1 cellular context compared by ENCODE assay signal in the genomic region with DNA sequence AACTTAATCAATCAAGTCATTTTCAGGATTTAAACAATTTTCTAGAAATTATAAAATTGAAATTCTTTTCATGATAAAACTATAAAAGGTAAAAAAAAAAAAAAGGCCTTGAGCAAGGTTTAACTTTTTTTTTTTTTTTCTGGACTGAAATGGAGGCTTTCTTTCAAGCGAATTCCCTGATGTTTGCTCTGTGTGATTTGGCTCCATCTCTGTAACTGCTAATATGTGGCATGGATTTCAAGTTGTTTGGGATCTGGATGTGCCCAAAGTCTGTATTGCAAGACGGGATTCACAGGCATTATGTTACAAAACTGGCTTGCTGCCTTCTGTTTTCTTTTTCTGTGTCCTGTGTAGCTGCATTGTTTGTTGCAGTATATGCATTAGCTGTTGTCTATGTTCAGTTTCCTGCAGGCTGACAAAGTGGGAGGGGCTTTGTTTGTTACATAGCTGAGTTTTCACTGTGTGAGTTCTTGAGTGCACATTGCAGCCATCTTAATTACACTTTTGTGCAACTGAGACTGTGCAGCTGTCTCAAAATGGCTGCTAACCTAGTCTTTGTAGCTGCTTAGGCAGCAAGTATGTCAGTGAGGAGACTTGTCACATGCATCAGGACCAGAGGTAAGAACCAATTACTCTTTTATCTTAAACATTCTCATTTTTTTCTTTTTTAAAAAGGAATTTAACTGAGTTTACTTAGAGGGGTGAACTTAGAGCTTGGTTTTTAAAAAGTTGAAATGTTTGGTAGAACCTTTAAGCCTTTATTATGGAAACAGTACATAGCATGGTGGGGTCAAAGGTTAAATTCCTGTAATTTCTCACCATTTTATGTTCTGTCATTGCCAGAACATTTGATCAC.
TF ChIP-seq lines count a peak whose summit lies in the region.

No MANE protein-coding gene starts in this region.

TF ChIP-seq in HepG2, 621 proteins besides CTCF, POLR2A, EP300 and RAD21 (continued from another document and continues in another):
- TF ChIP-seq, protein P1, sequence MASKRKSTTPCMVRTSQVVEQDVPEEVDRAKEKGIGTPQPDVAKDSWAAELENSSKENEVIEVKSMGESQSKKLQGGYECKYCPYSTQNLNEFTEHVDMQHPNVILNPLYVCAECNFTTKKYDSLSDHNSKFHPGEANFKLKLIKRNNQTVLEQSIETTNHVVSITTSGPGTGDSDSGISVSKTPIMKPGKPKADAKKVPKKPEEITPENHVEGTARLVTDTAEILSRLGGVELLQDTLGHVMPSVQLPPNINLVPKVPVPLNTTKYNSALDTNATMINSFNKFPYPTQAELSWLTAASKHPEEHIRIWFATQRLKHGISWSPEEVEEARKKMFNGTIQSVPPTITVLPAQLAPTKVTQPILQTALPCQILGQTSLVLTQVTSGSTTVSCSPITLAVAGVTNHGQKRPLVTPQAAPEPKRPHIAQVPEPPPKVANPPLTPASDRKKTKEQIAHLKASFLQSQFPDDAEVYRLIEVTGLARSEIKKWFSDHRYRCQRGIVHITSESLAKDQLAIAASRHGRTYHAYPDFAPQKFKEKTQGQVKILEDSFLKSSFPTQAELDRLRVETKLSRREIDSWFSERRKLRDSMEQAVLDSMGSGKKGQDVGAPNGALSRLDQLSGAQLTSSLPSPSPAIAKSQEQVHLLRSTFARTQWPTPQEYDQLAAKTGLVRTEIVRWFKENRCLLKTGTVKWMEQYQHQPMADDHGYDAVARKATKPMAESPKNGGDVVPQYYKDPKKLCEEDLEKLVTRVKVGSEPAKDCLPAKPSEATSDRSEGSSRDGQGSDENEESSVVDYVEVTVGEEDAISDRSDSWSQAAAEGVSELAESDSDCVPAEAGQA (IDR thresholded peaks at IDR 0.05; ENCODE audit: low read depth): 0 out of 2 replicates have a peak, but pooled peaks have one; percentile 45
- TF ChIP-seq, protein P1 (CRISPR knock-in tag; IDR thresholded peaks at IDR 0.05; ENCODE audit: borderline replicate concordance): no peak
- TF ChIP-seq, protein P2, sequence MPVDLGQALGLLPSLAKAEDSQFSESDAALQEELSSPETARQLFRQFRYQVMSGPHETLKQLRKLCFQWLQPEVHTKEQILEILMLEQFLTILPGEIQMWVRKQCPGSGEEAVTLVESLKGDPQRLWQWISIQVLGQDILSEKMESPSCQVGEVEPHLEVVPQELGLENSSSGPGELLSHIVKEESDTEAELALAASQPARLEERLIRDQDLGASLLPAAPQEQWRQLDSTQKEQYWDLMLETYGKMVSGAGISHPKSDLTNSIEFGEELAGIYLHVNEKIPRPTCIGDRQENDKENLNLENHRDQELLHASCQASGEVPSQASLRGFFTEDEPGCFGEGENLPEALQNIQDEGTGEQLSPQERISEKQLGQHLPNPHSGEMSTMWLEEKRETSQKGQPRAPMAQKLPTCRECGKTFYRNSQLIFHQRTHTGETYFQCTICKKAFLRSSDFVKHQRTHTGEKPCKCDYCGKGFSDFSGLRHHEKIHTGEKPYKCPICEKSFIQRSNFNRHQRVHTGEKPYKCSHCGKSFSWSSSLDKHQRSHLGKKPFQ (CRISPR knock-in tag; IDR thresholded peaks at IDR 0.05; ENCODE audit: insufficient replicate concordance): peak; percentile 50
- 0 out of 2 replicates have a peak, but pooled peaks have one; percentile 47 for TF ChIP-seq ZNF264 (CRISPR knock-in tag; IDR thresholded peaks at IDR 0.05)
- 0 out of 2 replicates have a peak, but pooled peaks have one; percentile 18 for TF ChIP-seq PITX1 (CRISPR knock-in tag; IDR thresholded peaks at IDR 0.05)
- 0 out of 2 replicates have a peak, but pooled peaks have one; percentile 52 for TF ChIP-seq ZNF670 (CRISPR knock-in tag; IDR thresholded peaks at IDR 0.05; ENCODE audit: borderline replicate concordance)
- no peak for TF ChIP-seq ZSCAN21 (CRISPR knock-in tag; IDR thresholded peaks at IDR 0.05; ENCODE audit: borderline replicate concordance)
- no peak for TF ChIP-seq ZNF775 (CRISPR knock-in tag; IDR thresholded peaks at IDR 0.05; ENCODE audit: borderline replicate concordance)
- no peak for TF ChIP-seq CENPT (CRISPR knock-in tag; IDR thresholded peaks at IDR 0.05; ENCODE audit: low read depth)
- TF ChIP-seq NR2F2 (IDR thresholded peaks at IDR 0.05; ENCODE audit: borderline replicate concordance, low read depth): 0 out of 2 replicates have a peak, but pooled peaks have one; percentile 34
- peak; percentile 91 for TF ChIP-seq HOXA3 (CRISPR knock-in tag; IDR thresholded peaks at IDR 0.05)
- TF ChIP-seq, protein P3, sequence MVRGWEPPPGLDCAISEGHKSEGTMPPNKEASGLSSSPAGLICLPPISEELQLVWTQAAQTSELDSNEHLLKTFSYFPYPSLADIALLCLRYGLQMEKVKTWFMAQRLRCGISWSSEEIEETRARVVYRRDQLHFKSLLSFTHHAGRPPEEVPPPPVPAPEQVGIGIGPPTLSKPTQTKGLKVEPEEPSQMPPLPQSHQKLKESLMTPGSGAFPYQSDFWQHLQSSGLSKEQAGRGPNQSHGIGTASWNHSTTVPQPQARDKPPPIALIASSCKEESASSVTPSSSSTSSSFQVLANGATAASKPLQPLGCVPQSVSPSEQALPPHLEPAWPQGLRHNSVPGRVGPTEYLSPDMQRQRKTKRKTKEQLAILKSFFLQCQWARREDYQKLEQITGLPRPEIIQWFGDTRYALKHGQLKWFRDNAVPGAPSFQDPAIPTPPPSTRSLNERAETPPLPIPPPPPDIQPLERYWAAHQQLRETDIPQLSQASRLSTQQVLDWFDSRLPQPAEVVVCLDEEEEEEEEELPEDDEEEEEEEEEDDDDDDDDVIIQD (CRISPR knock-in tag; IDR thresholded peaks at IDR 0.05; ENCODE audit: low read depth): 0 out of 2 replicates have a peak, but pooled peaks have one; percentile 39
- TF ChIP-seq ZNF816 (CRISPR knock-in tag; IDR thresholded peaks at IDR 0.05; ENCODE audit: borderline replicate concordance): 0 out of 2 replicates have a peak, but pooled peaks have one; percentile 49
- 0 out of 2 replicates have a peak, but pooled peaks have one; percentile 34 for TF ChIP-seq TBX2 (CRISPR knock-in tag; IDR thresholded peaks at IDR 0.05; ENCODE audit: borderline replicate concordance)
- 0 out of 2 replicates have a peak, but pooled peaks have one; percentile 39 for TF ChIP-seq ZKSCAN8 (CRISPR knock-in tag; IDR thresholded peaks at IDR 0.05; ENCODE audit: borderline replicate concordance)
- 0 out of 2 replicates have a peak, but pooled peaks have one; percentile 19 for TF ChIP-seq GATAD1 (CRISPR knock-in tag; IDR thresholded peaks at IDR 0.05)
- TF ChIP-seq HMG20B (CRISPR knock-in tag; conservative IDR thresholded peaks at IDR 0.05): peak; percentile 67; the same call in 1 of the 2 replicates
- TF ChIP-seq, protein P4, sequence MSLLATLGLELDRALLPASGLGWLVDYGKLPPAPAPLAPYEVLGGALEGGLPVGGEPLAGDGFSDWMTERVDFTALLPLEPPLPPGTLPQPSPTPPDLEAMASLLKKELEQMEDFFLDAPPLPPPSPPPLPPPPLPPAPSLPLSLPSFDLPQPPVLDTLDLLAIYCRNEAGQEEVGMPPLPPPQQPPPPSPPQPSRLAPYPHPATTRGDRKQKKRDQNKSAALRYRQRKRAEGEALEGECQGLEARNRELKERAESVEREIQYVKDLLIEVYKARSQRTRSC (CRISPR knock-in tag; IDR thresholded peaks at IDR 0.05; ENCODE audit: low read depth): no peak
- TF ChIP-seq, protein P5, sequence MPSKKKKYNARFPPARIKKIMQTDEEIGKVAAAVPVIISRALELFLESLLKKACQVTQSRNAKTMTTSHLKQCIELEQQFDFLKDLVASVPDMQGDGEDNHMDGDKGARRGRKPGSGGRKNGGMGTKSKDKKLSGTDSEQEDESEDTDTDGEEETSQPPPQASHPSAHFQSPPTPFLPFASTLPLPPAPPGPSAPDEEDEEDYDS (CRISPR knock-in tag; IDR thresholded peaks at IDR 0.05): peak; percentile 22; the same call in 1 of the 2 replicates
- peak; percentile 79 for TF ChIP-seq SIX4 (CRISPR knock-in tag; IDR thresholded peaks at IDR 0.05)
- no peak for TF ChIP-seq ZNF124 (CRISPR knock-in tag; IDR thresholded peaks at IDR 0.05)
- TF ChIP-seq FOXA3 (CRISPR knock-in tag; IDR thresholded peaks at IDR 0.05): peak; percentile 49; the same call in 1 of the 2 replicates
- no peak for TF ChIP-seq ZFAT (CRISPR knock-in tag; conservative IDR thresholded peaks at IDR 0.05)
- TF ChIP-seq, protein P6, sequence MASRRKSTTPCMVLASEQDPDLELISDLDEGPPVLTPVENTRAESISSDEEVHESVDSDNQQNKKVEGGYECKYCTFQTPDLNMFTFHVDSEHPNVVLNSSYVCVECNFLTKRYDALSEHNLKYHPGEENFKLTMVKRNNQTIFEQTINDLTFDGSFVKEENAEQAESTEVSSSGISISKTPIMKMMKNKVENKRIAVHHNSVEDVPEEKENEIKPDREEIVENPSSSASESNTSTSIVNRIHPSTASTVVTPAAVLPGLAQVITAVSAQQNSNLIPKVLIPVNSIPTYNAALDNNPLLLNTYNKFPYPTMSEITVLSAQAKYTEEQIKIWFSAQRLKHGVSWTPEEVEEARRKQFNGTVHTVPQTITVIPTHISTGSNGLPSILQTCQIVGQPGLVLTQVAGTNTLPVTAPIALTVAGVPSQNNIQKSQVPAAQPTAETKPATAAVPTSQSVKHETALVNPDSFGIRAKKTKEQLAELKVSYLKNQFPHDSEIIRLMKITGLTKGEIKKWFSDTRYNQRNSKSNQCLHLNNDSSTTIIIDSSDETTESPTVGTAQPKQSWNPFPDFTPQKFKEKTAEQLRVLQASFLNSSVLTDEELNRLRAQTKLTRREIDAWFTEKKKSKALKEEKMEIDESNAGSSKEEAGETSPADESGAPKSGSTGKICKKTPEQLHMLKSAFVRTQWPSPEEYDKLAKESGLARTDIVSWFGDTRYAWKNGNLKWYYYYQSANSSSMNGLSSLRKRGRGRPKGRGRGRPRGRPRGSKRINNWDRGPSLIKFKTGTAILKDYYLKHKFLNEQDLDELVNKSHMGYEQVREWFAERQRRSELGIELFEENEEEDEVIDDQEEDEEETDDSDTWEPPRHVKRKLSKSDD (CRISPR knock-in tag; IDR thresholded peaks at IDR 0.05; ENCODE audit: low read depth): peak; percentile 92
- peak; percentile 76 for TF ChIP-seq POLR2G (IDR thresholded peaks at IDR 0.05; ENCODE audit: low read depth, low read length)
- no peak for TF ChIP-seq ZNF543 (CRISPR knock-in tag; IDR thresholded peaks at IDR 0.05)
- TF ChIP-seq KLF11 (CRISPR knock-in tag; IDR thresholded peaks at IDR 0.05): no peak
- TF ChIP-seq, protein P7, sequence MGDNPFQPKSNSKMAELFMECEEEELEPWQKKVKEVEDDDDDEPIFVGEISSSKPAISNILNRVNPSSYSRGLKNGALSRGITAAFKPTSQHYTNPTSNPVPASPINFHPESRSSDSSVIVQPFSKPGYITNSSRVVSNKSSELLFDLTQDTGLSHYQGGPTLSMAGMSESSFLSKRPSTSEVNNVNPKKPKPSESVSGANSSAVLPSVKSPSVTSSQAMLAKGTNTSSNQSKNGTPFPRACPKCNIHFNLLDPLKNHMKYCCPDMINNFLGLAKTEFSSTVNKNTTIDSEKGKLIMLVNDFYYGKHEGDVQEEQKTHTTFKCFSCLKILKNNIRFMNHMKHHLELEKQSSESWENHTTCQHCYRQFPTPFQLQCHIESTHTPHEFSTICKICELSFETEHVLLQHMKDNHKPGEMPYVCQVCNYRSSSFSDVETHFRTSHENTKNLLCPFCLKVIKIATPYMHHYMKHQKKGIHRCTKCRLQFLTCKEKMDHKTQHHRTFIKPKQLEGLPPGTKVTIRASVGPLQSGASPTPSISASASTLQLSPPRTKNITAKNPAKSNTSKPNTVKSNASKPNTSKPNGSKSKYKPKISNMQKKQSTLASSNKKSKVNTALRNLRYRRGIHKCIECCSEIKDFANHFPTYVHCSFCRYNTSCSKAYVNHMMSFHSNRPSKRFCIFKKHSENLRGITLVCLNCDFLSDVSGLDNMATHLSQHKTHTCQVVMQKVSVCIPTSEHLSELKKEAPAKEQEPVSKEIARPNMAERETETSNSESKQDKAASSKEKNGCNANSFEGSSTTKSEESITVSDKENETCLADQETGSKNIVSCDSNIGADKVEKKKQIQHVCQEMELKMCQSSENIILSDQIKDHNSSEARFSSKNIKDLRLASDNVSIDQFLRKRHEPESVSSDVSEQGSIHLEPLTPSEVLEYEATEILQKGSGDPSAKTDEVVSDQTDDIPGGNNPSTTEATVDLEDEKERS (CRISPR knock-in tag; IDR thresholded peaks at IDR 0.05): peak; percentile 52; the same call in 1 of the 2 replicates
- TF ChIP-seq SRSF9 (IDR thresholded peaks at IDR 0.05; ENCODE audit: borderline replicate concordance, insufficient read depth, low read depth, low read length, poor library complexity, severe bottlenecking): no peak
- no peak for TF ChIP-seq ZFP41 (CRISPR knock-in tag; IDR thresholded peaks at IDR 0.05; ENCODE audit: borderline replicate concordance)
- no peak for TF ChIP-seq ZNF652 (CRISPR knock-in tag; IDR thresholded peaks at IDR 0.05; ENCODE audit: borderline replicate concordance, low read depth)
- TF ChIP-seq HMGA1 (CRISPR knock-in tag; conservative IDR thresholded peaks at IDR 0.05): no peak
- no peak for TF ChIP-seq HDAC6 (IDR thresholded peaks at IDR 0.05; ENCODE audit: low read depth, low read length)
- peak in 1 of 2 experiments; percentile 79; a peak in 2 of 4 replicates for TF ChIP-seq NR2F1 (CRISPR knock-in tag; IDR thresholded peaks at IDR 0.05)
- no peak for TF ChIP-seq RELA (CRISPR knock-in tag; IDR thresholded peaks at IDR 0.05)
- no peak for TF ChIP-seq SNAI1 (CRISPR knock-in tag; IDR thresholded peaks at IDR 0.05; ENCODE audit: borderline replicate concordance)
- TF ChIP-seq BCL6 (CRISPR knock-in tag; IDR thresholded peaks at IDR 0.05): 0 out of 2 replicates have a peak, but pooled peaks have one; percentile 31
- TF ChIP-seq MED1 (CRISPR knock-in tag; IDR thresholded peaks at IDR 0.05): peak; percentile 49
- no peak for TF ChIP-seq ZNF577 (CRISPR knock-in tag; IDR thresholded peaks at IDR 0.05; ENCODE audit: borderline replicate concordance, low read depth)
- TF ChIP-seq KDM6A (CRISPR knock-in tag; IDR thresholded peaks at IDR 0.05; ENCODE audit: low read depth): 0 out of 2 replicates have a peak, but pooled peaks have one; percentile 21
- TF ChIP-seq GZF1 (CRISPR knock-in tag; IDR thresholded peaks at IDR 0.05): no peak
- TF ChIP-seq RFX5 (IDR thresholded peaks at IDR 0.05; ENCODE audit: low read depth, low read length): no peak
- TF ChIP-seq FOXJ3 (CRISPR knock-in tag; IDR thresholded peaks at IDR 0.05; ENCODE audit: borderline replicate concordance): peak; percentile 69; the same call in 1 of the 2 replicates
- no peak for TF ChIP-seq ZNF564 (CRISPR knock-in tag; IDR thresholded peaks at IDR 0.05)
- no peak for TF ChIP-seq ZNF354B (CRISPR knock-in tag; IDR thresholded peaks at IDR 0.05)
- TF ChIP-seq ZNF766 (CRISPR knock-in tag; IDR thresholded peaks at IDR 0.05; ENCODE audit: borderline replicate concordance): 0 out of 2 replicates have a peak, but pooled peaks have one; percentile 13
